Comparison of ENCODE assay signal across 27 cellular contexts in genomic region chr11:131661137-131661536, GRCh38.
DNase-seq lines count a peak whose midpoint lies in the region; ATAC-seq and TF ChIP-seq lines count a peak whose summit lies in the region.
"Had no signal": no experiment of that assay in that cellular context is flagged by ENCODE, and none has a peak within 500 bp of the region (broad histone marks: within the 10 kb centered on the region; RNA-seq: fewer than 3 reads in every experiment).

No MANE protein-coding gene starts in this region.

- no peak overlapping the region for H3K27ac Mint-ChIP-seq in endothelial cell (ENCODE audit: unreplicated experiment)
- H3K27ac Mint-ChIP-seq: activated B cell treated with CpG ODN at 0.5 μM for 24 hours; activated CD8-positive, alpha-beta T cell treated with anti-CD3 and anti-CD28 coated beads for 36 hours; activated naive CD4-positive, alpha-beta T cell treated with anti-CD3 and anti-CD28 coated beads, Interleukin-2, amount 10 ng/mL, durations not matched to agents 7 days and 5 days; activated T-cell treated with anti-CD3 and anti-CD28 coated beads, Interleukin-2, amount 50 U/mL, for 24 hours; stimulated activated memory B cell treated with anti-CD40 and anti-IgM and Interleukin-4, amounts not matched to agents 10 μg/mL and 1 μg/mL and 100 μg/mL, for 72 hours had no signal

- TF ChIP-seq CTCF in endothelial cell (IDR thresholded peaks at IDR 0.05; ENCODE audit: unreplicated experiment) = no peak

- H3K36me3 ChIP-seq in adipocyte (ENCODE audit: control insufficient read depth, insufficient read depth, low read length, severe bottlenecking) = no peaks in the 10 kb centered on the region
- H3K36me3 ChIP-seq: colonic mucosa, gastroesophageal sphincter, MG63, SJCRH30, tibial nerve had no signal

- H3K4me3 Mint-ChIP-seq in endothelial cell (ENCODE audit: unreplicated experiment) = no peak overlapping the region
- H3K4me3 Mint-ChIP-seq: activated B cell treated with CpG ODN at 0.5 μM for 24 hours; activated CD8-positive, alpha-beta T cell treated with anti-CD3 and anti-CD28 coated beads for 36 hours; activated naive CD4-positive, alpha-beta T cell treated with anti-CD3 and anti-CD28 coated beads, Interleukin-2, amount 10 ng/mL, durations not matched to agents 7 days and 5 days; activated T-cell treated with anti-CD3 and anti-CD28 coated beads, Interleukin-2, amount 50 U/mL, for 24 hours; stimulated activated memory B cell treated with anti-CD40 and anti-IgM and Interleukin-4, amounts not matched to agents 10 μg/mL and 1 μg/mL and 100 μg/mL, for 72 hours had no signal

- peaks cover 31% of the 10 kb centered on the region for H3K4me1 Mint-ChIP-seq in endothelial cell (ENCODE audit: unreplicated experiment)
- H3K4me1 Mint-ChIP-seq: activated B cell treated with CpG ODN at 0.5 μM for 24 hours; activated naive CD4-positive, alpha-beta T cell treated with anti-CD3 and anti-CD28 coated beads, Interleukin-2, amount 10 ng/mL, durations not matched to agents 7 days and 5 days; stimulated activated memory B cell treated with anti-CD40 and anti-IgM and Interleukin-4, amounts not matched to agents 10 μg/mL and 1 μg/mL and 100 μg/mL, for 72 hours had no signal

- no peak for ATAC-seq in HG03378 (IDR thresholded peaks at IDR 0.05; ENCODE audit: unreplicated experiment)
- ATAC-seq: activated CD8-positive, alpha-beta T cell treated with anti-CD3 and anti-CD28 coated beads for 36 hours; gastroesophageal sphincter; left lobe of liver; mucosa of descending colon; sciatic nerve; stimulated activated memory B cell treated with anti-CD40 and anti-IgM and Interleukin-4, amounts not matched to agents 10 μg/mL and 1 μg/mL and 100 μg/mL, for 72 hours had no signal

- H3K9me3 ChIP-seq in adipocyte (ENCODE audit: control insufficient read depth, low read length) = no peaks in the 10 kb centered on the region
- H3K9me3 ChIP-seq: Caco-2, colonic mucosa, gastroesophageal sphincter, MG63, mucosa of descending colon, SJCRH30, tibial nerve had no signal

- H3K27me3 Mint-ChIP-seq in endothelial cell (ENCODE audit: unreplicated experiment) = no peaks in the 10 kb centered on the region
- H3K27me3 Mint-ChIP-seq: activated CD8-positive, alpha-beta T cell treated with anti-CD3 and anti-CD28 coated beads for 36 hours; activated naive CD4-positive, alpha-beta T cell treated with anti-CD3 and anti-CD28 coated beads, Interleukin-2, amount 10 ng/mL, durations not matched to agents 7 days and 5 days; stimulated activated memory B cell treated with anti-CD40 and anti-IgM and Interleukin-4, amounts not matched to agents 10 μg/mL and 1 μg/mL and 100 μg/mL, for 72 hours had no signal

- no peaks in the 10 kb centered on the region for H3K36me3 Mint-ChIP-seq in endothelial cell (ENCODE audit: low read depth, unreplicated experiment)
- H3K36me3 Mint-ChIP-seq: activated naive CD4-positive, alpha-beta T cell treated with anti-CD3 and anti-CD28 coated beads, Interleukin-2, amount 10 ng/mL, durations not matched to agents 7 days and 5 days; stimulated activated memory B cell treated with anti-CD40 and anti-IgM and Interleukin-4, amounts not matched to agents 10 μg/mL and 1 μg/mL and 100 μg/mL, for 72 hours had no signal

- no peak overlapping the region for H3K9ac ChIP-seq in adipocyte (ENCODE audit: low read length)

- peaks cover 17% of the 10 kb centered on the region for H3K27me3 ChIP-seq in adipocyte (replicated peaks; ENCODE audit: control insufficient read depth, insufficient read depth, low read length)
- H3K27me3 ChIP-seq: colonic mucosa, MG63, SJCRH30 had no signal

- DNase-seq in HCEC 1CT (peak; percentile 24), adipocyte (ENCODE audit: low read depth) (peak; percentile 10), glomerular visceral epithelial cell (ENCODE audit: extremely low spot score) (peak; percentile 46), substantia nigra (lab: John Stamatoyannopoulos, UW) (no peak), endothelial cell (ENCODE audit: low spot score) (no peak), activated gamma-delta T cell treated with Interleukin-2 at 50 U/mL for 16 hours (no peak), ecto neural progenitor cell (ENCODE audit: low spot score) (no peak)
- DNase-seq: activated B cell treated with CpG ODN at 0.5 μM for 24 hours; activated CD8-positive, alpha-beta T cell treated with anti-CD3 and anti-CD28 coated beads for 36 hours; activated naive CD4-positive, alpha-beta T cell treated with anti-CD3 and anti-CD28 coated beads, Interleukin-2, amount 10 ng/mL, durations not matched to agents 7 days and 5 days; activated T-cell treated with anti-CD3 and anti-CD28 coated beads, Interleukin-2, amount 50 U/mL, for 24 hours; Caco-2; colonic mucosa; H7; MG63; mucosa of descending colon; NCI-H146; NCI-H2171 treated with DMSO at 0.1 percent for 48 hours; NCI-H748 treated with DMSO at 0.1 percent for 48 hours; SJCRH30; T-helper 2 cell had no signal

- peaks cover 2% of the 10 kb centered on the region for H3K4me1 ChIP-seq in adipocyte (ENCODE audit: control insufficient read depth, insufficient read depth, low read length)
- H3K4me1 ChIP-seq: Caco-2, colonic mucosa, gastroesophageal sphincter, SJCRH30 had no signal

- peak overlapping the region; percentile 49 for H3K27ac ChIP-seq in substantia nigra (ENCODE audit: low read depth, low read length, poor library complexity, severe bottlenecking)
- H3K27ac ChIP-seq: colonic mucosa, gastroesophageal sphincter, SJCRH30, tibial nerve had no signal

- no peaks in the 10 kb centered on the region for H3K9me3 Mint-ChIP-seq in endothelial cell (ENCODE audit: unreplicated experiment)
- H3K9me3 Mint-ChIP-seq: activated B cell treated with CpG ODN at 0.5 μM for 24 hours; activated CD8-positive, alpha-beta T cell treated with anti-CD3 and anti-CD28 coated beads for 36 hours; activated naive CD4-positive, alpha-beta T cell treated with anti-CD3 and anti-CD28 coated beads, Interleukin-2, amount 10 ng/mL, durations not matched to agents 7 days and 5 days; activated T-cell treated with anti-CD3 and anti-CD28 coated beads, Interleukin-2, amount 50 U/mL, for 24 hours had no signal

- no peak overlapping the region for H3K4me3 ChIP-seq in adipocyte (ENCODE audit: low read length)
- H3K4me3 ChIP-seq: colonic mucosa, gastroesophageal sphincter, MG63, mucosa of descending colon, SJCRH30, tibial nerve had no signal

Comparison
In these comparisons a context has a peak if more than half of its experiments do, and no peak if none do; other contexts are left out.
1. DNase-seq: peak in HCEC 1CT (single experiment), adipocyte (single experiment) and glomerular visceral epithelial cell (single experiment); none in substantia nigra (0 of 49), endothelial cell (single experiment), activated gamma-delta T cell treated with Interleukin-2 at 50 U/mL for 16 hours (single experiment) and ecto neural progenitor cell (single experiment).